In genomic region chr3:116618138-116618537, GRCh38 we compare ENCODE assay signal across 26 cellular contexts.
DNase-seq lines count a peak whose midpoint lies in the region; ATAC-seq, FAIRE-seq and TF ChIP-seq lines count a peak whose summit lies in the region.
"Had no signal": no experiment of that assay in that cellular context is flagged by ENCODE, and none has a peak within 500 bp of the region (broad histone marks: within the 10 kb centered on the region; RNA-seq: fewer than 3 reads in every experiment).

No MANE protein-coding gene starts in this region.

- H3K4me3 Mint-ChIP-seq in progenitor cell of endocrine pancreas (ENCODE audit: low read depth): no peak overlapping the region
- H3K4me3 Mint-ChIP-seq: CD14-positive monocyte; CD4-positive, alpha-beta T cell; CD8-positive, alpha-beta memory T cell; GM23338; HFFc6 had no signal

- H3K27me3 Mint-ChIP-seq in progenitor cell of endocrine pancreas: no peaks in the 10 kb centered on the region
- H3K27me3 Mint-ChIP-seq: CD4-positive, alpha-beta T cell; CD8-positive, alpha-beta memory T cell had no signal

- H3K79me2 ChIP-seq in HepG2 (ENCODE audit: insufficient read depth, low read length) (no peaks in the 10 kb centered on the region), H1 (ENCODE audit: control insufficient read depth in 1 of 2, insufficient read depth in 2 of 2, low read length in 2 of 2) (no peaks in the 10 kb centered on the region)

- intact Hi-C loops in HepG2 (cut with micrococcal nuclease; ENCODE audit: unreplicated experiment): no loop called here
- intact Hi-C loops in right lobe of liver (cut with DNase I): no loop called here

- no peaks in the 10 kb centered on the region for H4K20me1 ChIP-seq in HepG2 (ENCODE audit: insufficient read depth, low read length)
- H4K20me1 ChIP-seq in H1 (replicated peaks in 1 of 2; ENCODE audit: control insufficient read depth in 1 of 2, insufficient read depth in 2 of 2, low read length in 2 of 2): no peaks in the 10 kb centered on the region
- H4K20me1 ChIP-seq: BLaER1 treated with 17β-estradiol and CSF1 and Interleukin-3, amounts not matched to agents 10 nM and 100 nM had no signal

- H2BK12ac ChIP-seq in H1 (ENCODE audit: low read depth, low read length): no peak overlapping the region

- H3K79me1 ChIP-seq in H1 (ENCODE audit: low read depth, low read length): no peaks in the 10 kb centered on the region

- no peak overlapping the region for H3K4me2 ChIP-seq in HepG2 (ENCODE audit: low read depth, low read length)
- H3K4me2 ChIP-seq in H1 (ENCODE audit: insufficient read depth in 1 of 2, low read depth in 2 of 2, low read length in 2 of 2): no peak overlapping the region
- H3K4me2 ChIP-seq: A549; BLaER1 treated with 17β-estradiol and CSF1 and Interleukin-3, amounts not matched to agents 10 nM and 100 nM; GM23338 had no signal

- TF ChIP-seq RAD21 in HepG2 (CRISPR knock-in tag; IDR thresholded peaks at IDR 0.05): no peak
- no peak for TF ChIP-seq RAD21 in H1 (IDR thresholded peaks at IDR 0.05 in 1 of 2, conservative IDR thresholded peaks at IDR 0.05 in 1 of 2; ENCODE audit: low read depth in 2 of 2, low read length in 2 of 2)

- H3K36me3 Mint-ChIP-seq in progenitor cell of endocrine pancreas (ENCODE audit: insufficient read depth): peaks cover 2% of the 10 kb centered on the region
- H3K36me3 Mint-ChIP-seq: CD14-positive monocyte; CD8-positive, alpha-beta memory T cell had no signal

- no peak for ATAC-seq in HepG2
- ATAC-seq in right lobe of liver: no peak
- ATAC-seq in foreskin keratinocyte: peak; percentile 35
- no peak for ATAC-seq in HG03565 (IDR thresholded peaks at IDR 0.05; ENCODE audit: unreplicated experiment)
- ATAC-seq in SK-N-SH treated with all-trans-retinoic acid at 6 μM for 48 hours: no peak
- no peak for ATAC-seq in HG03378 (IDR thresholded peaks at IDR 0.05; ENCODE audit: unreplicated experiment)
- ATAC-seq: A549, GM23338 had no signal

- H4K8ac ChIP-seq in H1 (ENCODE audit: extremely low read depth, insufficient read depth, low read length): no peak overlapping the region

- no peak overlapping the region for H2BK120ac ChIP-seq in H1 (replicated peaks; ENCODE audit: low read depth, low read length)

- no peak overlapping the region for H3K56ac ChIP-seq in H1 (replicated peaks; ENCODE audit: insufficient read length, low read depth, low read length)

- H3K36me3 ChIP-seq in HepG2 (replicated peaks in 1 of 2; ENCODE audit: control insufficient read depth in 1 of 2, insufficient read depth in 2 of 2, low read length in 2 of 2) (no peaks in the 10 kb centered on the region), right lobe of liver (no peaks in the 10 kb centered on the region), H1 (ENCODE audit: control insufficient read depth in 2 of 4, insufficient read depth in 4 of 4, low read length in 3 of 4) (no peaks in the 10 kb centered on the region)
- H3K36me3 ChIP-seq: BE2C; BLaER1 treated with 17β-estradiol and CSF1 and Interleukin-3, amounts not matched to agents 10 nM and 100 nM; HAP-1 had no signal

- H3K18ac ChIP-seq in H1 (ENCODE audit: extremely low read depth, low read length): no peak overlapping the region

- H2AFZ ChIP-seq in HepG2 (ENCODE audit: low read length) (no peak overlapping the region), H1 (ENCODE audit: low read length) (peak overlapping the region; percentile 77; the same call in 1 of the 2 replicates)
- H2AFZ ChIP-seq: GM23338 had no signal

- no peak overlapping the region for H2AK5ac ChIP-seq in H1 (ENCODE audit: low read depth, low read length)

- no TSS peak for BruUV-seq in HepG2 (replicated peaks; lab: Mats Ljungman, UMichigan)

- H3K23me2 ChIP-seq in H1 (ENCODE audit: low read depth, low read length): no peaks in the 10 kb centered on the region

- no peak overlapping the region for H3K4ac ChIP-seq in H1 (replicated peaks; ENCODE audit: insufficient read length, low read depth, low read length)

- peaks cover 15% of the 10 kb centered on the region for H3K9me3 Mint-ChIP-seq in progenitor cell of endocrine pancreas (ENCODE audit: low read depth)

- TF ChIP-seq CTCF in HepG2 (CRISPR knock-in tag; IDR thresholded peaks at IDR 0.05): no peak
- TF ChIP-seq CTCF in right lobe of liver (IDR thresholded peaks at IDR 0.05): no peak
- TF ChIP-seq CTCF in H1 (IDR thresholded peaks at IDR 0.05; ENCODE audit: control extremely low read depth in 1 of 3, insufficient read depth in 1 of 3, low read depth in 1 of 3, low read length in 3 of 3): no peak
- no peak for TF ChIP-seq CTCF in foreskin keratinocyte (conservative IDR thresholded peaks at IDR 0.05)
- TF ChIP-seq CTCF in progenitor cell of endocrine pancreas (IDR thresholded peaks at IDR 0.05; ENCODE audit: unreplicated experiment): no peak

- no peak for TF ChIP-seq EP300 in HepG2 (IDR thresholded peaks at IDR 0.05; ENCODE audit: low read depth in 2 of 2, low read length in 2 of 2)
- no peak for TF ChIP-seq EP300 in HepG2 (CRISPR knock-in tag; IDR thresholded peaks at IDR 0.05; ENCODE audit: borderline replicate concordance)
- no peak for TF ChIP-seq EP300 in H1 (IDR thresholded peaks at IDR 0.05; ENCODE audit: borderline replicate concordance in 1 of 2, low read depth in 2 of 2, low read length in 2 of 2)

- H3K4me3 ChIP-seq in HepG2 (replicated peaks in 1 of 3; ENCODE audit: insufficient read depth in 1 of 3, low read depth in 2 of 3, low read length in 3 of 3): no peak overlapping the region
- H3K4me3 ChIP-seq in right lobe of liver: no peak overlapping the region
- H3K4me3 ChIP-seq in H1 (ENCODE audit: extremely low read depth in 1 of 4, insufficient read depth in 2 of 4, low read depth in 3 of 4, low read length in 4 of 4): no peak overlapping the region
- H3K4me3 ChIP-seq: A549; BLaER1 treated with 17β-estradiol and CSF1 and Interleukin-3, amounts not matched to agents 10 nM and 100 nM; GM23338; HAP-1 had no signal

- no peak overlapping the region for H3K9ac ChIP-seq in HepG2 (ENCODE audit: insufficient read depth, low read depth, low read length)
- no peak overlapping the region for H3K9ac ChIP-seq in H1 (replicated peaks in 1 of 4; ENCODE audit: extremely low read depth in 1 of 4, low read depth in 3 of 4, low read length in 3 of 4)
- H3K9ac ChIP-seq: BLaER1 treated with 17β-estradiol and CSF1 and Interleukin-3, amounts not matched to agents 10 nM and 100 nM had no signal

- no peaks in the 10 kb centered on the region for H3K4me1 Mint-ChIP-seq in progenitor cell of endocrine pancreas (ENCODE audit: low read depth)
- H3K4me1 Mint-ChIP-seq: CD14-positive monocyte; CD8-positive, alpha-beta memory T cell; GM23338 had no signal

- in situ Hi-C loops in HepG2 (cut with HindIII; ENCODE audit: extremely low pct_ligation_motif_present, low pct_unique_long_range_greater_than_20kb): no loop called here

- POLR2A ChIA-PET in HepG2 (lab: Yijun Ruan, JAX) (no interaction called here), H1 (lab: Charles Lee; ENCODE audit: partially characterized antibody) (no interaction called here)

- no peak overlapping the region for H2BK20ac ChIP-seq in H1 (ENCODE audit: low read length)

- no peak overlapping the region for H3K23ac ChIP-seq in H1 (ENCODE audit: insufficient read length)

- peak; percentile 0 for DNase-seq in HepG2 (ENCODE audit: low spot score)
- no peak for DNase-seq in right lobe of liver
- DNase-seq in H1 (ENCODE audit: low read depth in 1 of 2, low spot score in 2 of 2): no peak
- peak in 1 of 2 donors; percentile 27 for DNase-seq in foreskin keratinocyte
- no peak for DNase-seq in progenitor cell of endocrine pancreas (ENCODE audit: low spot score, unreplicated experiment)
- DNase-seq: 8988T; ACHN; AML-193; BE2C; CD4-positive, alpha-beta T cell; CD8-positive, alpha-beta memory T cell; DMS 273 treated with DMSO at 0.1 percent for 48 hours; DMS79; GF-D8; HFFc6 had no signal

- H4K5ac ChIP-seq in H1 (ENCODE audit: insufficient read length, low read depth, low read length): no peak overlapping the region

- H3K27ac ChIP-seq in HepG2 (ENCODE audit: extremely low read length, insufficient read depth, low read length): no peak overlapping the region
- H3K27ac ChIP-seq in right lobe of liver: no peak overlapping the region
- no peak overlapping the region for H3K27ac ChIP-seq in H1 (ENCODE audit: low read depth, low read length)
- no peak overlapping the region for H3K27ac ChIP-seq in foreskin keratinocyte
- H3K27ac ChIP-seq: A549; BLaER1 treated with 17β-estradiol and CSF1 and Interleukin-3, amounts not matched to agents 10 nM and 100 nM had no signal

- CTCF ChIA-PET in HepG2 (lab: Yijun Ruan, JAX; ENCODE audit: low intra/inter-chr PET ratio, low total read pairs) (no interaction called here), H1 (lab: Charles Lee; ENCODE audit: partially characterized antibody) (interaction anchor here (1.3 to 5.9 kb wide), 3 partner anchors 11 to 140 kb away, joined by 5 to 69 read pairs (median 9); no protein-coding TSS in a partner anchor)

- H3K14ac ChIP-seq in H1 (ENCODE audit: insufficient read length): no peak overlapping the region

- H3K9me3 ChIP-seq in HepG2 (ENCODE audit: low read length) (peaks cover 19% of the 10 kb centered on the region; the same call in 1 of the 2 replicates), right lobe of liver (no peaks in the 10 kb centered on the region), H1 (ENCODE audit: insufficient read depth in 2 of 2, low read depth in 1 of 2, low read length in 1 of 2) (no peaks in the 10 kb centered on the region)
- H3K9me3 ChIP-seq: A549; BE2C; BLaER1 treated with 17β-estradiol and CSF1 and Interleukin-3, amounts not matched to agents 10 nM and 100 nM; HAP-1 had no signal

- H2BK15ac ChIP-seq in H1 (ENCODE audit: low read length): no peak overlapping the region

- H4K91ac ChIP-seq in H1 (replicated peaks; ENCODE audit: insufficient read length, low read length): no peak overlapping the region

- TF ChIP-seq POLR2A in HepG2 (IDR thresholded peaks at IDR 0.05; ENCODE audit: insufficient read depth in 1 of 2, low read depth in 2 of 2, low read length in 2 of 2) (no peak), right lobe of liver (IDR thresholded peaks at IDR 0.05) (no peak), H1 (IDR thresholded peaks at IDR 0.05; ENCODE audit: control extremely low read depth in 1 of 2, low read depth in 2 of 2, low read length in 2 of 2) (no peak)

- WGBS in HepG2 (ENCODE audit: low lambda C conversion rate): 3% methylated on average over 1 of the region's 2 CpGs
- 36% methylated on average over 1 of the region's 2 CpGs for WGBS in right lobe of liver (ENCODE audit: insufficient coverage, low coverage, low lambda C conversion rate, missing lambda C conversion rate)
- WGBS in H1 (ENCODE audit: extremely low coverage in 1 of 2, insufficient coverage in 1 of 2, insufficient read length in 1 of 2, insufficient replicate concordance in 2 of 2, low coverage in 1 of 2, low lambda C conversion rate in 2 of 2, missing lambda C conversion rate in 1 of 2), 2 experiments: 85% methylated on average over 2 of the region's 2 CpGs; no CpG with 5 or more reads in 1 of the 2 experiments

- no peak overlapping the region for H2BK5ac ChIP-seq in H1 (ENCODE audit: low read depth, low read length)

- FAIRE-seq in HepG2 (lab: Jason Lieb, UNC): no peak
- no peak for FAIRE-seq in H1 (lab: Jason Lieb, UNC)
- FAIRE-seq: A549, GM12891, GM19239, H54 had no signal

- H3K27me3 ChIP-seq in HepG2 (ENCODE audit: control insufficient read depth in 1 of 2, insufficient read depth in 2 of 2, low read length in 2 of 2): no peaks in the 10 kb centered on the region
- H3K27me3 ChIP-seq in right lobe of liver: no peaks in the 10 kb centered on the region
- H3K27me3 ChIP-seq in H1 (replicated peaks in 1 of 4; ENCODE audit: control insufficient read depth in 3 of 4, extremely low read depth in 1 of 4, insufficient read depth in 3 of 4, low read length in 3 of 4): peaks cover 0 to 2% (median 0%) of the 10 kb centered on the region in 4 experiments; a peak in 1 of 7 replicates
- no peaks in the 10 kb centered on the region for H3K27me3 ChIP-seq in foreskin keratinocyte
- H3K27me3 ChIP-seq: BE2C; BLaER1 treated with 17β-estradiol and CSF1 and Interleukin-3, amounts not matched to agents 10 nM and 100 nM had no signal

- H3K4me1 ChIP-seq in HepG2 (ENCODE audit: insufficient read depth, low read length): no peaks in the 10 kb centered on the region
- H3K4me1 ChIP-seq in right lobe of liver: no peaks in the 10 kb centered on the region
- no peaks in the 10 kb centered on the region for H3K4me1 ChIP-seq in H1 (replicated peaks in 1 of 4; ENCODE audit: control insufficient read depth in 3 of 4, insufficient read depth in 4 of 4, low read length in 3 of 4)
- peaks cover 4% of the 10 kb centered on the region for H3K4me1 ChIP-seq in foreskin keratinocyte
- H3K4me1 ChIP-seq: A549; BLaER1 treated with 17β-estradiol and CSF1 and Interleukin-3, amounts not matched to agents 10 nM and 100 nM; HAP-1 had no signal

- peak overlapping the region; percentile 49 for H3K27ac Mint-ChIP-seq in progenitor cell of endocrine pancreas
- H3K27ac Mint-ChIP-seq: CD14-positive monocyte; CD4-positive, alpha-beta T cell; CD8-positive, alpha-beta memory T cell; GM23338; HFFc6 had no signal
